Comparison of ENCODE assay signal across 10 cellular contexts in genomic region chr18:6056171-6056932, GRCh38.
DNase-seq lines count a peak whose midpoint lies in the region; ATAC-seq, FAIRE-seq and TF ChIP-seq lines count a peak whose summit lies in the region.
"Had no signal": no experiment of that assay in that cellular context is flagged by ENCODE, and none has a peak within 500 bp of the region (broad histone marks: within the 10 kb centered on the region; RNA-seq: fewer than 3 reads in every experiment).

No MANE protein-coding gene starts in this region.

- ATAC-seq in GM21619 (IDR thresholded peaks at IDR 0.05; ENCODE audit: unreplicated experiment) (peak; percentile 62), pancreas (no peak)

- intact Hi-C loops in tibial artery (cut with DNase I; ENCODE audit: low total_unique reads), result no loop called here
- intact Hi-C loops in pancreas (cut with DNase I), result no loop called here

- H3K4me3 ChIP-seq in AG04449 (ENCODE audit: low read depth, low read length) (peak overlapping the region; percentile 25), tibial artery (no peak overlapping the region), pancreas (no peak overlapping the region)

- H3K27ac ChIP-seq in tibial artery, result no peak overlapping the region
- no peak overlapping the region for H3K27ac ChIP-seq in pancreas

- CTCF ChIA-PET in AG04449 (lab: Yijun Ruan, JAX), result no interaction called here

- POLR2A ChIA-PET in AG04449 (lab: Yijun Ruan, JAX), result no interaction called here

- H3K9me3 ChIP-seq in tibial artery (no peaks in the 10 kb centered on the region), pancreas (no peaks in the 10 kb centered on the region)

- DNase-seq in AG04449 (ENCODE audit: low read depth, low spot score) (no peak), NCI-H69 (lab: John Stamatoyannopoulos, UW) (peak; percentile 26), glomerular visceral epithelial cell (ENCODE audit: extremely low spot score) (peak; percentile 22), tibial artery (no peak), NCI-H748 treated with DMSO at 0.1 percent for 48 hours (lab: John Stamatoyannopoulos, UW) (no peak), NCI-H1417 treated with DMSO at 0.1 percent for 48 hours (lab: John Stamatoyannopoulos, UW) (no peak), pancreas (no peak)
- DNase-seq: cortex of kidney, SW 1271 had no signal

- no peak for TF ChIP-seq CTCF in AG04449 (IDR thresholded peaks at IDR 0.05; ENCODE audit: insufficient read depth, low read length, missing control alignments)
- no peak for TF ChIP-seq CTCF in tibial artery (IDR thresholded peaks at IDR 0.05)
- no peak for TF ChIP-seq CTCF in pancreas (IDR thresholded peaks at IDR 0.05)

- 82 to 83% methylated on average over 7 of the region's 7 CpGs for WGBS in pancreas, 2 donors

- H3K27me3 ChIP-seq in tibial artery (no peaks in the 10 kb centered on the region), pancreas (no peaks in the 10 kb centered on the region)

- no peak for FAIRE-seq in pancreas (lab: Jason Lieb, UNC)

- H3K36me3 ChIP-seq in tibial artery, result no peaks in the 10 kb centered on the region
- H3K36me3 ChIP-seq in pancreas, result no peaks in the 10 kb centered on the region

- H3K4me1 ChIP-seq in tibial artery (no peaks in the 10 kb centered on the region), pancreas (peaks cover 0 to 4% (median 0%) of the 10 kb centered on the region in 3 donors)

Comparison
In these comparisons a context has a peak if more than half of its experiments do, and no peak if none do; other contexts are left out.
1. DNase-seq: peak in NCI-H69 (single experiment) and glomerular visceral epithelial cell (single experiment); none in AG04449 (single experiment), tibial artery (0 of 2), NCI-H748 treated with DMSO at 0.1 percent for 48 hours (single experiment), NCI-H1417 treated with DMSO at 0.1 percent for 48 hours (single experiment) and pancreas (0 of 6).